In genomic region chr4:183987987-183988392, GRCh38 we compare ENCODE assay signal across 8 cellular contexts.
DNase-seq lines count a peak whose midpoint lies in the region; ATAC-seq and TF ChIP-seq lines count a peak whose summit lies in the region.
"Had no signal": no experiment of that assay in that cellular context is flagged by ENCODE, and none has a peak within 500 bp of the region (broad histone marks: within the 10 kb centered on the region; RNA-seq: fewer than 3 reads in every experiment).

No MANE protein-coding gene starts in this region.

- DNase-seq in HT1080 (ENCODE audit: low read depth) = peak; percentile 77
- DNase-seq in SKM-1 (lab: John Stamatoyannopoulos, UW; ENCODE audit: unreplicated experiment) = peak; percentile 71
- DNase-seq in neural crest cell (ENCODE audit: low read depth, low spot score) = peak; percentile 53
- no peak for DNase-seq in activated CD8-positive, alpha-beta T cell treated with anti-CD3 and anti-CD28 coated beads for 36 hours

- H3K27me3 Mint-ChIP-seq in neural crest cell (ENCODE audit: low read depth) = no peaks in the 10 kb centered on the region
- H3K27me3 Mint-ChIP-seq in activated CD8-positive, alpha-beta T cell treated with anti-CD3 and anti-CD28 coated beads for 36 hours = peaks cover 2% of the 10 kb centered on the region

- WGBS in gastroesophageal sphincter (ENCODE audit: low coverage in 1 of 2), 2 donors = 0 to 8% methylated on average over 7 to 10 of the region's 10 CpGs

- no peak overlapping the region for H3K4me3 Mint-ChIP-seq in neural crest cell
- H3K4me3 Mint-ChIP-seq in activated CD8-positive, alpha-beta T cell treated with anti-CD3 and anti-CD28 coated beads for 36 hours = no peak overlapping the region
- H3K4me3 Mint-ChIP-seq: T-helper 1 cell treated with Interleukin-12 subunit alpha and Interleukin-12 subunit beta and Interleukin-4 antibody, amounts not matched to agents 30 μg/mL and 1 μg/mL, for 36 hours had no signal

- peaks cover 2% of the 10 kb centered on the region for H3K4me1 Mint-ChIP-seq in neural crest cell
- H3K4me1 Mint-ChIP-seq in activated CD8-positive, alpha-beta T cell treated with anti-CD3 and anti-CD28 coated beads for 36 hours (ENCODE audit: low read depth) = no peaks in the 10 kb centered on the region

- H3K9me3 Mint-ChIP-seq in neural crest cell = no peaks in the 10 kb centered on the region
- H3K9me3 Mint-ChIP-seq in activated CD8-positive, alpha-beta T cell treated with anti-CD3 and anti-CD28 coated beads for 36 hours = no peaks in the 10 kb centered on the region
- H3K9me3 Mint-ChIP-seq: T-helper 1 cell treated with Interleukin-12 subunit alpha and Interleukin-12 subunit beta and Interleukin-4 antibody, amounts not matched to agents 30 μg/mL and 1 μg/mL, for 36 hours had no signal

- peaks cover 3% of the 10 kb centered on the region for H3K36me3 Mint-ChIP-seq in neural crest cell (ENCODE audit: low read depth)
- H3K36me3 Mint-ChIP-seq in activated CD8-positive, alpha-beta T cell treated with anti-CD3 and anti-CD28 coated beads for 36 hours (ENCODE audit: low read depth) = no peaks in the 10 kb centered on the region

- TF ChIP-seq CTCF in gastroesophageal sphincter (IDR thresholded peaks at IDR 0.05) (no peak), neural crest cell (conservative IDR thresholded peaks at IDR 0.05) (no peak)
- TF ChIP-seq CTCF in activated CD8-positive, alpha-beta T cell treated with anti-CD3 and anti-CD28 coated beads for 36 hours (IDR thresholded peaks at IDR 0.05) = no peak

- no peaks in the 10 kb centered on the region for H3K27me3 ChIP-seq in gastroesophageal sphincter

- H3K9me3 ChIP-seq in gastroesophageal sphincter = no peaks in the 10 kb centered on the region

- peak overlapping the region; percentile 66 to 83 (median 79) for H3K27ac ChIP-seq in gastroesophageal sphincter

- CTCF ChIA-PET in activated CD8-positive, alpha-beta T cell treated with anti-CD3 and anti-CD28 coated beads for 36 hours (lab: Charles Lee) = no interaction called here

- peaks cover 0 to 25% (median 5%) of the 10 kb centered on the region in 3 donors for H3K4me1 ChIP-seq in gastroesophageal sphincter

- no peaks in the 10 kb centered on the region for H3K36me3 ChIP-seq in gastroesophageal sphincter

- intact Hi-C loops in activated CD8-positive, alpha-beta T cell treated with anti-CD3 and anti-CD28 coated beads for 36 hours (cut with micrococcal nuclease) = no loop called here

- POLR2A ChIA-PET in activated CD8-positive, alpha-beta T cell treated with anti-CD3 and anti-CD28 coated beads for 36 hours (lab: Charles Lee) = no interaction called here

- no peak overlapping the region for H3K27ac Mint-ChIP-seq in neural crest cell (ENCODE audit: unreplicated experiment)
- no peak overlapping the region for H3K27ac Mint-ChIP-seq in activated CD8-positive, alpha-beta T cell treated with anti-CD3 and anti-CD28 coated beads for 36 hours
- H3K27ac Mint-ChIP-seq: T-helper 1 cell treated with Interleukin-12 subunit alpha and Interleukin-12 subunit beta and Interleukin-4 antibody, amounts not matched to agents 30 μg/mL and 1 μg/mL, for 36 hours had no signal

- peak overlapping the region; percentile 23 to 48 for H3K4me3 ChIP-seq in gastroesophageal sphincter

- peak; percentile 90 for ATAC-seq in gastroesophageal sphincter
- ATAC-seq in activated CD8-positive, alpha-beta T cell treated with anti-CD3 and anti-CD28 coated beads for 36 hours = no peak
- ATAC-seq in HG02571 (IDR thresholded peaks at IDR 0.05; ENCODE audit: unreplicated experiment) = no peak
- no peak for ATAC-seq in GM18907 (IDR thresholded peaks at IDR 0.05; ENCODE audit: unreplicated experiment)

- no peak for TF ChIP-seq EP300 in gastroesophageal sphincter (IDR thresholded peaks at IDR 0.05)

- TF ChIP-seq POLR2A in gastroesophageal sphincter (IDR thresholded peaks at IDR 0.05) = no peak
